ENCODE assay signal across 13 cellular contexts in genomic region chr10:70302292-70302691, GRCh38. TPM values are rescaled to one million over a fixed set of nuclear protein-coding genes. Genes with fewer than 3 reads are reported as not detected.
DNase-seq lines count a peak whose midpoint lies in the region; ATAC-seq lines count a peak whose summit lies in the region.
"Had no signal": no experiment of that assay in that cellular context is flagged by ENCODE, and none has a peak within 500 bp of the region (broad histone marks: within the 10 kb centered on the region; RNA-seq: fewer than 3 reads in every experiment).

No MANE protein-coding gene starts in this region.

- H3K27ac ChIP-seq in SK-N-MC: peak overlapping the region; percentile 68; the same call in 1 of the 2 replicates

- H3K9me3 ChIP-seq in SK-N-MC (ENCODE audit: low read depth, low read length): no peaks in the 10 kb centered on the region

- no peaks in the 10 kb centered on the region for H3K36me3 ChIP-seq in SK-N-MC (ENCODE audit: insufficient read depth, low read length)

- H3K9ac ChIP-seq in SK-N-MC (ENCODE audit: insufficient read length): no peak overlapping the region

- peak; percentile 85 for ATAC-seq in Right ventricle myocardium superior (ENCODE audit: poor library complexity)
- ATAC-seq: activated CD8-positive, alpha-beta T cell treated with anti-CD3 and anti-CD28 coated beads, Interleukin-2, amount 10 ng/mL, durations not matched to agents 7 days and 5 days had no signal

- intact Hi-C loops in Right ventricle myocardium superior (cut with DNase I): no loop called here

- DNase-seq in GF-D8 (lab: John Stamatoyannopoulos, UW) (peak; percentile 81), SK-N-MC (ENCODE audit: low read depth, low spot score) (peak; percentile 55), Right ventricle myocardium superior (no peak), skeletal muscle cell (ENCODE audit: low read depth) (peak; percentile 29), NCI-H526 (lab: John Stamatoyannopoulos, UW) (no peak), cerebellar nuclear complex (lab: John Stamatoyannopoulos, UW) (no peak), SW480 (ENCODE audit: low spot score) (no peak), NCI-H2081 treated with DMSO at 0.1 percent for 48 hours (lab: John Stamatoyannopoulos, UW) (no peak)
- DNase-seq: activated CD8-positive, alpha-beta T cell treated with anti-CD3 and anti-CD28 coated beads, Interleukin-2, amount 10 ng/mL, durations not matched to agents 7 days and 5 days; NCI-H748 treated with DMSO at 0.1 percent for 48 hours; occipital lobe; stimulated activated CD4-positive, alpha-beta T cell treated with anti-CD3 and anti-CD28 coated beads, Interleukin-4, amount 100 ng/mL, for 4 hours had no signal

- H3K4me3 ChIP-seq in SK-N-MC: no peak overlapping the region
- no peak overlapping the region for H3K4me3 ChIP-seq in skeletal muscle cell (ENCODE audit: low read depth, low read length)

RNA-seq across cellular contexts. Expression of gene NPFFR1, which starts 18.5 kb away (rescaled TPM):
- 0.03 TPM for total RNA-seq in Right ventricle myocardium superior
- total RNA-seq: activated CD8-positive, alpha-beta T cell treated with anti-CD3 and anti-CD28 coated beads, Interleukin-2, amount 10 ng/mL, durations not matched to agents 7 days and 5 days; T-helper 1 cell treated with Interleukin-12 subunit alpha and Interleukin-12 subunit beta and Interleukin-4 antibody, amounts not matched to agents 30 ng/mL and 1 ng/mL, for 36 hours had no signal

Comparison
In these comparisons a context has a peak if more than half of its experiments do, and no peak if none do; other contexts are left out.
1. DNase-seq: peak in GF-D8 (single experiment), SK-N-MC (single experiment) and skeletal muscle cell (single experiment); none in Right ventricle myocardium superior (single experiment), NCI-H526 (0 of 2), cerebellar nuclear complex (0 of 2), SW480 (single experiment) and NCI-H2081 treated with DMSO at 0.1 percent for 48 hours (single experiment).